Comparison of ENCODE assay signal across 32 cellular contexts in the genomic region with DNA sequence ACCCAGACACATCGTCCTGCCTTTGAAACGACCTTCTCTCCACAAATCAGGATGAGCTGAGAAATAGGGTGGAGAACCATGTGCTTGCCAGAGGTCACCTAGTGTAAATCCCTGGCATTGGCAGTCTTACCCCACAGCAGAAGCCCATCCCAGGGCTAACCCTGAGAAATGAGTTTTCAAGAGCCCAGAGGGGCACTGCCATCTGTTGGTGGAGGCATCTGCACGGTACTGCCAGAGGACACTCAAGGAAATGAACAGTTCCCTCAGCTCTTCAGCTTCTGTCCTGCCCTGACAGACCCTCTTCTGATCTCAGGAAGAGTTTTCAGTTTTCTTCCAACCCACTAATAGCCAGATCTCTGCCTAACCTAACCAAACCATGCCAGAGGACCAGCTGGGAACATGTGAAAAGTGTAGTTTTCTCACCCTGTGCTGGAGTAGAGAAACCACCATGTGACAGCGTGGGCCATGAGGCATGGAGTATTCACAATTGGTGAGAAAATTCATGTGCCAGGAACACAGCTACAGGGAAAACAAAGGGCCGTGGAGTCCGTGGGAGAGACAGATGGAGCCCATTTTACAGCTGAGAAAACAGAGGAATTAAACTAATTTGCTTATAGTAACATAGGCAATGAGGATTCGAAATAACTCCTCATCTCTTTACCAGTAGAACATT. TPM values are rescaled to one million over a fixed set of nuclear protein-coding genes. Genes with fewer than 3 reads are reported as not detected.
A peak's percentile ranks its signal among the peaks of the same experiment; 100 is the strongest.
DNase-seq lines count a peak whose midpoint lies in the region; ATAC-seq and TF ChIP-seq lines count a peak whose summit lies in the region.
"Had no signal": no experiment of that assay in that cellular context is flagged by ENCODE, and none has a peak within 500 bp of the region (broad histone marks: within the 10 kb centered on the region; RNA-seq: fewer than 3 reads in every experiment).

No MANE protein-coding gene starts in this region.

- no peak overlapping the region for H3K14ac ChIP-seq in trophoblast cell (ENCODE audit: low read length)

- no peak overlapping the region for H3K4me3 Mint-ChIP-seq in stimulated activated naive CD8-positive, alpha-beta T cell treated with anti-CD3 and anti-CD28 coated beads, Interleukin-15, amount 100 ng/mL, for 72 hours
- H3K4me3 Mint-ChIP-seq: activated B cell treated with CpG ODN at 0.5 μM for 24 hours; activated CD4-positive, alpha-beta memory T cell treated with anti-CD3 and anti-CD28 coated beads, Interleukin-2, amount 10 ng/mL, durations not matched to agents 7 days and 5 days; brain; effector memory CD8-positive, alpha-beta T cell; naive thymus-derived CD8-positive, alpha-beta T cell had no signal

- ATAC-seq in DND-41 (ENCODE audit: insufficient read depth, low read depth) (no peak), HG02798 (IDR thresholded peaks at IDR 0.05; ENCODE audit: poor library complexity, unreplicated experiment) (no peak)
- no peak for ATAC-seq in stimulated activated naive CD8-positive, alpha-beta T cell treated with anti-CD3 and anti-CD28 coated beads, Interleukin-15, amount 100 ng/mL, for 72 hours
- ATAC-seq: effector memory CD8-positive, alpha-beta T cell; naive thymus-derived CD8-positive, alpha-beta T cell had no signal

- H3K79me2 ChIP-seq in DND-41 (ENCODE audit: insufficient read depth, low read length) (no peaks in the 10 kb centered on the region), trophoblast cell (ENCODE audit: control insufficient read depth, insufficient read depth, low read length, poor library complexity) (no peaks in the 10 kb centered on the region)

- no peak overlapping the region for H3K9ac ChIP-seq in DND-41 (ENCODE audit: low read depth, low read length)
- no peak overlapping the region for H3K9ac ChIP-seq in trophoblast cell (ENCODE audit: low read length)
- H3K9ac ChIP-seq: SK-N-SH had no signal

- no peak overlapping the region for H3K18ac ChIP-seq in trophoblast cell (ENCODE audit: low read length)

- no CpG with 5 or more reads among the region's 7 CpGs for WGBS in trophoblast cell (ENCODE audit: extremely low coverage, insufficient coverage, insufficient read length)

- no peaks in the 10 kb centered on the region for H4K20me1 ChIP-seq in DND-41 (ENCODE audit: insufficient read depth, low read length)

- peak overlapping the region; percentile 54 for H2BK120ac ChIP-seq in trophoblast cell (ENCODE audit: insufficient read depth, low read length, poor library complexity)

- peak overlapping the region; percentile 59 for H4K12ac ChIP-seq in trophoblast cell (ENCODE audit: low read depth, low read length)

- no peak overlapping the region for H3K27ac ChIP-seq in DND-41 (ENCODE audit: low read length)
- no peak overlapping the region for H3K27ac ChIP-seq in brain microvascular endothelial cell
- H3K27ac ChIP-seq in trophoblast cell (ENCODE audit: low read depth, low read length) = no peak overlapping the region
- H3K27ac ChIP-seq: colonic mucosa, spleen, thyroid gland had no signal

- H3K27me3 Mint-ChIP-seq in stimulated activated naive CD8-positive, alpha-beta T cell treated with anti-CD3 and anti-CD28 coated beads, Interleukin-15, amount 100 ng/mL, for 72 hours = no peaks in the 10 kb centered on the region
- H3K27me3 Mint-ChIP-seq: activated CD4-positive, alpha-beta memory T cell treated with anti-CD3 and anti-CD28 coated beads, Interleukin-2, amount 10 ng/mL, durations not matched to agents 7 days and 5 days; effector memory CD8-positive, alpha-beta T cell had no signal

- H3K4me1 ChIP-seq in DND-41 (ENCODE audit: insufficient read depth, low read length) (no peaks in the 10 kb centered on the region), trophoblast cell (ENCODE audit: control insufficient read depth in 1 of 2, insufficient read depth in 2 of 2, low read length in 2 of 2) (peaks cover 3 to 6% of the 10 kb centered on the region in 2 experiments)
- H3K4me1 ChIP-seq: colonic mucosa, HAP-1, thyroid gland had no signal

- H3K4ac ChIP-seq in trophoblast cell (ENCODE audit: low read depth, low read length) = no peak overlapping the region

- no peak overlapping the region for H4K8ac ChIP-seq in trophoblast cell (ENCODE audit: low read depth, low read length)

- H3K4me2 ChIP-seq in DND-41 (ENCODE audit: insufficient read depth, low read length) (no peak overlapping the region), trophoblast cell (ENCODE audit: low read length) (no peak overlapping the region)
- H3K4me2 ChIP-seq: SK-N-SH had no signal

- DNase-seq in DND-41 (no peak), NCI-H524 (lab: John Stamatoyannopoulos, UW) (peak; percentile 18 to 81), brain microvascular endothelial cell (no peak), trophoblast cell (no peak), mucosa of gallbladder (ENCODE audit: low spot score) (no peak)
- DNase-seq in stimulated activated naive CD8-positive, alpha-beta T cell treated with anti-CD3 and anti-CD28 coated beads, Interleukin-15, amount 100 ng/mL, for 72 hours = no peak
- DNase-seq: activated B cell treated with CpG ODN at 0.5 μM for 24 hours; activated CD4-positive, alpha-beta memory T cell treated with anti-CD3 and anti-CD28 coated beads, Interleukin-2, amount 10 ng/mL, durations not matched to agents 7 days and 5 days; activated gamma-delta T cell; activated T-cell treated with anti-CD3 and anti-CD28 coated beads for 4 hours; Caco-2; colonic mucosa; effector memory CD8-positive, alpha-beta T cell; KG1; left cardiac atrium; mesenchymal stem cell; naive thymus-derived CD8-positive, alpha-beta T cell; RPMI8226; SK-N-SH; spleen; stimulated activated CD4-positive, alpha-beta T cell treated with anti-CD3 and anti-CD28 coated beads, Interleukin-4, amount 100 ng/mL, for 24 hours; stimulated activated naive CD4-positive, alpha-beta T cell treated with Interleukin-2 at 50 U/mL for 16 hours; thyroid gland had no signal

- no peak overlapping the region for H3K27ac Mint-ChIP-seq in stimulated activated naive CD8-positive, alpha-beta T cell treated with anti-CD3 and anti-CD28 coated beads, Interleukin-15, amount 100 ng/mL, for 72 hours
- H3K27ac Mint-ChIP-seq: activated B cell treated with CpG ODN at 0.5 μM for 24 hours; activated CD4-positive, alpha-beta memory T cell treated with anti-CD3 and anti-CD28 coated beads, Interleukin-2, amount 10 ng/mL, durations not matched to agents 7 days and 5 days; effector memory CD8-positive, alpha-beta T cell; naive thymus-derived CD8-positive, alpha-beta T cell had no signal

- H2AFZ ChIP-seq in DND-41 (ENCODE audit: low read depth, low read length) = no peak overlapping the region
- H2AFZ ChIP-seq in trophoblast cell (ENCODE audit: insufficient read depth, low read length, poor library complexity) = peak overlapping the region; percentile 14

- no peak overlapping the region for H2AK5ac ChIP-seq in trophoblast cell (ENCODE audit: low read length)

- TF ChIP-seq CTCF in DND-41 (IDR thresholded peaks at IDR 0.05; ENCODE audit: borderline replicate concordance, extremely low read depth, low read length, poor library complexity, severe bottlenecking) (peak; percentile 14), brain microvascular endothelial cell (IDR thresholded peaks at IDR 0.05; ENCODE audit: low read depth, low read length, missing control alignments) (peak; percentile 6)

- H3K4me3 ChIP-seq in DND-41 (ENCODE audit: low read depth in 1 of 2, low read length in 2 of 2) (no peak overlapping the region), brain microvascular endothelial cell (ENCODE audit: low read depth, low read length) (no peak overlapping the region), trophoblast cell (ENCODE audit: low read depth, low read length) (no peak overlapping the region)
- H3K4me3 ChIP-seq: colonic mucosa, HAP-1, spleen, thyroid gland had no signal

- H3K79me1 ChIP-seq in trophoblast cell (ENCODE audit: low read length) = peaks cover 3% of the 10 kb centered on the region

- peak overlapping the region; percentile 42 for H4K91ac ChIP-seq in trophoblast cell (ENCODE audit: low read depth, low read length)

- H3K27me3 ChIP-seq in DND-41 (ENCODE audit: insufficient read depth, low read length, poor library complexity) (peaks cover 8% of the 10 kb centered on the region), brain microvascular endothelial cell (replicated peaks) (no peaks in the 10 kb centered on the region), trophoblast cell (ENCODE audit: insufficient read depth, low read length) (no peaks in the 10 kb centered on the region)
- H3K27me3 ChIP-seq: colonic mucosa, thyroid gland had no signal

- no peak overlapping the region for H3K23ac ChIP-seq in trophoblast cell (ENCODE audit: low read length)

- no peak overlapping the region for H2BK5ac ChIP-seq in trophoblast cell (ENCODE audit: low read depth, low read length, poor library complexity)

- H2BK12ac ChIP-seq in trophoblast cell (ENCODE audit: low read length) = peak overlapping the region; percentile 65

- in situ Hi-C loops in brain microvascular endothelial cell (cut with HindIII; ENCODE audit: low pct_ligation_motif_present, low sequenced_read_pairs) = no loop called here

- H3K4me1 Mint-ChIP-seq in stimulated activated naive CD8-positive, alpha-beta T cell treated with anti-CD3 and anti-CD28 coated beads, Interleukin-15, amount 100 ng/mL, for 72 hours = no peaks in the 10 kb centered on the region
- H3K4me1 Mint-ChIP-seq: activated CD4-positive, alpha-beta memory T cell treated with anti-CD3 and anti-CD28 coated beads, Interleukin-2, amount 10 ng/mL, durations not matched to agents 7 days and 5 days had no signal

- H3K9me3 ChIP-seq in DND-41 (ENCODE audit: insufficient read depth, low read length, severe bottlenecking) (no peaks in the 10 kb centered on the region), trophoblast cell (ENCODE audit: insufficient read depth, low read depth, low read length) (no peaks in the 10 kb centered on the region)
- H3K9me3 ChIP-seq: Caco-2, colonic mucosa, HAP-1, SK-N-SH, spleen, thyroid gland had no signal

- H3K36me3 ChIP-seq in DND-41 (ENCODE audit: insufficient read depth, low read length) = no peaks in the 10 kb centered on the region
- H3K36me3 ChIP-seq in brain microvascular endothelial cell (replicated peaks) = no peaks in the 10 kb centered on the region
- H3K36me3 ChIP-seq in trophoblast cell (ENCODE audit: control insufficient read depth in 1 of 2, insufficient read depth in 2 of 2, low read length in 2 of 2) = no peaks in the 10 kb centered on the region
- H3K36me3 ChIP-seq: colonic mucosa, HAP-1, spleen, thyroid gland had no signal

- H3K9me3 Mint-ChIP-seq in stimulated activated naive CD8-positive, alpha-beta T cell treated with anti-CD3 and anti-CD28 coated beads, Interleukin-15, amount 100 ng/mL, for 72 hours = peaks cover 0 to 11% of the 10 kb centered on the region in 2 donors
- H3K9me3 Mint-ChIP-seq: activated B cell treated with CpG ODN at 0.5 μM for 24 hours; activated CD4-positive, alpha-beta memory T cell treated with anti-CD3 and anti-CD28 coated beads, Interleukin-2, amount 10 ng/mL, durations not matched to agents 7 days and 5 days; brain had no signal

RNA-seq across cellular contexts. Expression of a gene that starts 37.7 kb away (rescaled TPM):
- not detected in 2 replicates for polyA plus RNA-seq in trophoblast cell (2013)
- total RNA-seq in mucosa of gallbladder = 0.43 TPM
- total RNA-seq: activated B cell treated with CpG ODN at 0.5 μM for 24 hours; activated CD4-positive, alpha-beta memory T cell treated with anti-CD3 and anti-CD28 coated beads, Interleukin-2, amount 10 ng/mL, durations not matched to agents 7 days and 5 days; glomerular endothelial cell; HT1080; left cardiac atrium; naive thymus-derived CD8-positive, alpha-beta T cell; osteoblast; renal cortical epithelial cell; spleen; T-helper 2 cell treated with Interferon-gamma antibody and Interleukin-4, amounts not matched to agents 100 ng/mL and 5 ng/mL, for 36 hours; thyroid gland had no signal
- polyA plus RNA-seq: BJ; naive thymus-derived CD8-positive, alpha-beta T cell; SK-N-SH; spleen had no signal

Comparison
In these comparisons a context has a peak if more than half of its experiments do, and no peak if none do; other contexts are left out.
1. DNase-seq: peak in NCI-H524 (2 of 2); none in DND-41 (single experiment), brain microvascular endothelial cell (single experiment), trophoblast cell (0 of 2), stimulated activated naive CD8-positive, alpha-beta T cell treated with anti-CD3 and anti-CD28 coated beads, Interleukin-15, amount 100 ng/mL, for 72 hours (0 of 2) and mucosa of gallbladder (single experiment).